In genomic region chr1:115883240-115883639, GRCh38 we compare ENCODE assay signal across 37 cellular contexts. TPM values are rescaled to one million over a fixed set of nuclear protein-coding genes. Genes with fewer than 3 reads are reported as not detected.
"Had no signal": no experiment of that assay in that cellular context is flagged by ENCODE, and none has a peak within 500 bp of the region (broad histone marks: within the 10 kb centered on the region; RNA-seq: fewer than 3 reads in every experiment).

No MANE protein-coding gene starts in this region.

- H3K4me1 Mint-ChIP-seq: activated CD4-positive, alpha-beta memory T cell treated with anti-CD3 and anti-CD28 coated beads, Interleukin-2, amount 10 ng/mL, durations not matched to agents 7 days and 5 days; activated CD8-positive, alpha-beta memory T cell treated with anti-CD3 and anti-CD28 coated beads, Interleukin-2, amount 10 ng/mL, durations not matched to agents 7 days and 5 days; activated naive CD8-positive, alpha-beta T cell treated with anti-CD3 and anti-CD28 coated beads for 36 hours had no signal

- H3K4me3 ChIP-seq: PC-9 had no signal

- H3K9me3 Mint-ChIP-seq: activated CD4-positive, alpha-beta memory T cell treated with anti-CD3 and anti-CD28 coated beads, Interleukin-2, amount 10 ng/mL, durations not matched to agents 7 days and 5 days; activated naive CD8-positive, alpha-beta T cell treated with anti-CD3 and anti-CD28 coated beads for 36 hours had no signal

- H3K27me3 ChIP-seq: brain microvascular endothelial cell had no signal

- H3K27ac ChIP-seq: brain microvascular endothelial cell, PC-9, RWPE1, WERI-Rb-1 had no signal

- DNase-seq: activated CD4-positive, alpha-beta memory T cell treated with anti-CD3 and anti-CD28 coated beads, Interleukin-2, amount 10 ng/mL, durations not matched to agents 7 days and 5 days; activated CD4-positive, alpha-beta T cell treated with anti-CD3 and anti-CD28 coated beads for 1 hour; activated CD4-positive, alpha-beta T cell treated with anti-CD3 and anti-CD28 coated beads for 48 hours; activated CD4-positive, CD25-positive, alpha-beta regulatory T cell; activated CD8-positive, alpha-beta memory T cell treated with anti-CD3 and anti-CD28 coated beads for 24 hours; activated CD8-positive, alpha-beta memory T cell treated with anti-CD3 and anti-CD28 coated beads, Interleukin-2, amount 10 ng/mL, durations not matched to agents 7 days and 5 days; activated CD8-positive, alpha-beta memory T cell treated with anti-CD3 and anti-CD28 coated beads, Interleukin-2, amount 50 U/mL, for 48 hours; activated effector memory CD4-positive, alpha-beta T cell treated with Interleukin-2 at 50 U/mL for 16 hours; activated naive CD4-positive, alpha-beta T cell treated with anti-CD3 and anti-CD28 coated beads, Interleukin-2, amount 50 U/mL, for 16 hours; activated naive CD8-positive, alpha-beta T cell treated with anti-CD3 and anti-CD28 coated beads for 36 hours; activated T-cell treated with anti-CD3 and anti-CD28 coated beads, Interleukin-2, amount 50 U/mL, for 48 hours; amniotic stem cell; aorta; brain microvascular endothelial cell; central memory CD4-positive, alpha-beta T cell; KBM-7; NCI-H1048; NCI-H1105 treated with DMSO at 0.1 percent for 48 hours; NCI-H146; NCI-H187; NCI-H2107; NCI-H2171; NCI-H226; NCI-H446 treated with DMSO at 0.1 percent for 48 hours; NCI-H524; PC-9; SIG-M5; SW 1271; T-helper 1 cell; T-helper 2 cell; T-helper 9 cell; WERI-Rb-1 had no signal

- H3K4me3 Mint-ChIP-seq: activated CD4-positive, alpha-beta memory T cell treated with anti-CD3 and anti-CD28 coated beads, Interleukin-2, amount 10 ng/mL, durations not matched to agents 7 days and 5 days; activated CD8-positive, alpha-beta memory T cell treated with anti-CD3 and anti-CD28 coated beads, Interleukin-2, amount 10 ng/mL, durations not matched to agents 7 days and 5 days; activated naive CD8-positive, alpha-beta T cell treated with anti-CD3 and anti-CD28 coated beads for 36 hours had no signal

- H3K36me3 Mint-ChIP-seq: activated CD8-positive, alpha-beta memory T cell treated with anti-CD3 and anti-CD28 coated beads, Interleukin-2, amount 10 ng/mL, durations not matched to agents 7 days and 5 days; activated naive CD8-positive, alpha-beta T cell treated with anti-CD3 and anti-CD28 coated beads for 36 hours had no signal

- H3K27ac Mint-ChIP-seq: activated CD4-positive, alpha-beta memory T cell treated with anti-CD3 and anti-CD28 coated beads, Interleukin-2, amount 10 ng/mL, durations not matched to agents 7 days and 5 days; activated CD8-positive, alpha-beta memory T cell treated with anti-CD3 and anti-CD28 coated beads, Interleukin-2, amount 10 ng/mL, durations not matched to agents 7 days and 5 days; activated naive CD8-positive, alpha-beta T cell treated with anti-CD3 and anti-CD28 coated beads for 36 hours had no signal

- H3K36me3 ChIP-seq: brain microvascular endothelial cell, WERI-Rb-1 had no signal

RNA-seq across cellular contexts. Expression of gene NHLH2, which starts 42.3 kb away (rescaled TPM):
- total RNA-seq: activated CD4-positive, alpha-beta memory T cell treated with anti-CD3 and anti-CD28 coated beads, Interleukin-2, amount 10 ng/mL, durations not matched to agents 7 days and 5 days; activated CD8-positive, alpha-beta memory T cell treated with anti-CD3 and anti-CD28 coated beads, Interleukin-2, amount 10 ng/mL, durations not matched to agents 7 days and 5 days; activated naive CD8-positive, alpha-beta T cell treated with anti-CD3 and anti-CD28 coated beads for 36 hours; aorta; MCF 10A; OCI-LY7; PC-9; Right ventricle myocardium inferior; SK-MEL-5 had no signal
- polyA plus RNA-seq: aorta had no signal
